23 cellular contexts compared by ENCODE assay signal in genomic region chr16:76222087-76222486, GRCh38. TPM values are rescaled to one million over a fixed set of nuclear protein-coding genes. Genes with fewer than 3 reads are reported as not detected.
"Had no signal": no experiment of that assay in that cellular context is flagged by ENCODE, and none has a peak within 500 bp of the region (broad histone marks: within the 10 kb centered on the region; RNA-seq: fewer than 3 reads in every experiment).

No MANE protein-coding gene starts in this region.

- H3K27ac Mint-ChIP-seq: activated CD4-positive, alpha-beta T cell treated with anti-CD3 and anti-CD28 coated beads, Interleukin-2, amount 10 ng/mL, durations not matched to agents 7 days and 5 days; activated CD8-positive, alpha-beta T cell treated with anti-CD3 and anti-CD28 coated beads, Interleukin-2, amount 10 ng/mL, durations not matched to agents 7 days and 5 days; activated naive CD4-positive, alpha-beta T cell treated with anti-CD3 and anti-CD28 coated beads for 36 hours; activated naive CD8-positive, alpha-beta T cell treated with anti-CD3 and anti-CD28 coated beads, Interleukin-2, amount 50 U/mL, for 24 hours; natural killer cell; stimulated activated memory B cell treated with anti-CD40 and anti-IgM and Interleukin-4, amounts not matched to agents 10 μg/mL and 1 μg/mL and 100 μg/mL, for 72 hours; type B pancreatic cell had no signal

- H3K4me3 ChIP-seq: colonic mucosa, gastrocnemius medialis, heart left ventricle, sigmoid colon, testis had no signal

- H3K9me3 ChIP-seq: colonic mucosa, gastrocnemius medialis, heart left ventricle, neutrophil, sigmoid colon, testis had no signal

- ATAC-seq: activated CD8-positive, alpha-beta T cell treated with anti-CD3 and anti-CD28 coated beads, Interleukin-2, amount 10 ng/mL, durations not matched to agents 7 days and 5 days; activated naive CD8-positive, alpha-beta T cell treated with anti-CD3 and anti-CD28 coated beads, Interleukin-2, amount 50 U/mL, for 24 hours; activated T-cell treated with anti-CD3 and anti-CD28 coated beads, Interleukin-2, amount 50 U/mL, for 4 hours; gastrocnemius medialis; heart left ventricle; left ventricle myocardium superior; natural killer cell; stimulated activated memory B cell treated with anti-CD40 and anti-IgM and Interleukin-4, amounts not matched to agents 10 μg/mL and 1 μg/mL and 100 μg/mL, for 72 hours had no signal

- H3K9me3 Mint-ChIP-seq: activated CD4-positive, alpha-beta T cell treated with anti-CD3 and anti-CD28 coated beads, Interleukin-2, amount 10 ng/mL, durations not matched to agents 7 days and 5 days; activated naive CD4-positive, alpha-beta T cell treated with anti-CD3 and anti-CD28 coated beads for 36 hours; activated naive CD8-positive, alpha-beta T cell treated with anti-CD3 and anti-CD28 coated beads, Interleukin-2, amount 50 U/mL, for 24 hours; central memory CD8-positive, alpha-beta T cell; type B pancreatic cell had no signal

- H3K79me2 ChIP-seq: parathyroid adenoma had no signal

- DNase-seq: activated CD4-positive, alpha-beta T cell treated with anti-CD3 and anti-CD28 coated beads, Interleukin-2, amount 10 ng/mL, durations not matched to agents 7 days and 5 days; activated CD8-positive, alpha-beta T cell treated with anti-CD3 and anti-CD28 coated beads, Interleukin-2, amount 10 ng/mL, durations not matched to agents 7 days and 5 days; activated naive CD4-positive, alpha-beta T cell treated with anti-CD3 and anti-CD28 coated beads for 36 hours; activated naive CD8-positive, alpha-beta T cell treated with anti-CD3 and anti-CD28 coated beads, Interleukin-2, amount 50 U/mL, for 24 hours; activated T-cell treated with anti-CD3 and anti-CD28 coated beads, Interleukin-2, amount 50 U/mL, for 4 hours; aorta; brain microvascular endothelial cell; colonic mucosa; gastrocnemius medialis; heart left ventricle; left ventricle myocardium superior; natural killer cell; sigmoid colon; stimulated activated CD4-positive, alpha-beta T cell treated with anti-CD3 and anti-CD28 coated beads, Interleukin-4, amount 100 ng/mL, for 4 hours; testis had no signal

- H3K9ac ChIP-seq: parathyroid adenoma had no signal

- H3K27ac ChIP-seq: brain microvascular endothelial cell, colonic mucosa, gastrocnemius medialis, heart left ventricle, neutrophil, parathyroid adenoma, sigmoid colon, testis had no signal

- H3K36me3 ChIP-seq: brain microvascular endothelial cell, colonic mucosa, gastrocnemius medialis, heart left ventricle, neutrophil, sigmoid colon had no signal

- H3K27me3 Mint-ChIP-seq: activated CD4-positive, alpha-beta T cell treated with anti-CD3 and anti-CD28 coated beads, Interleukin-2, amount 10 ng/mL, durations not matched to agents 7 days and 5 days; activated naive CD8-positive, alpha-beta T cell treated with anti-CD3 and anti-CD28 coated beads, Interleukin-2, amount 50 U/mL, for 24 hours; central memory CD8-positive, alpha-beta T cell; stimulated activated memory B cell treated with anti-CD40 and anti-IgM and Interleukin-4, amounts not matched to agents 10 μg/mL and 1 μg/mL and 100 μg/mL, for 72 hours; type B pancreatic cell had no signal

- H3K4me3 Mint-ChIP-seq: activated CD4-positive, alpha-beta T cell treated with anti-CD3 and anti-CD28 coated beads, Interleukin-2, amount 10 ng/mL, durations not matched to agents 7 days and 5 days; activated CD8-positive, alpha-beta T cell treated with anti-CD3 and anti-CD28 coated beads, Interleukin-2, amount 10 ng/mL, durations not matched to agents 7 days and 5 days; activated naive CD4-positive, alpha-beta T cell treated with anti-CD3 and anti-CD28 coated beads for 36 hours; activated naive CD8-positive, alpha-beta T cell treated with anti-CD3 and anti-CD28 coated beads, Interleukin-2, amount 50 U/mL, for 24 hours; activated T-cell treated with anti-CD3 and anti-CD28 coated beads, Interleukin-2, amount 50 U/mL, for 4 hours; central memory CD8-positive, alpha-beta T cell; natural killer cell; stimulated activated memory B cell treated with anti-CD40 and anti-IgM and Interleukin-4, amounts not matched to agents 10 μg/mL and 1 μg/mL and 100 μg/mL, for 72 hours; type B pancreatic cell had no signal

- H3K4me1 Mint-ChIP-seq: activated CD4-positive, alpha-beta T cell treated with anti-CD3 and anti-CD28 coated beads, Interleukin-2, amount 10 ng/mL, durations not matched to agents 7 days and 5 days; activated naive CD8-positive, alpha-beta T cell treated with anti-CD3 and anti-CD28 coated beads, Interleukin-2, amount 50 U/mL, for 24 hours; central memory CD8-positive, alpha-beta T cell; natural killer cell; stimulated activated memory B cell treated with anti-CD40 and anti-IgM and Interleukin-4, amounts not matched to agents 10 μg/mL and 1 μg/mL and 100 μg/mL, for 72 hours had no signal

- H3K36me3 Mint-ChIP-seq: natural killer cell; stimulated activated memory B cell treated with anti-CD40 and anti-IgM and Interleukin-4, amounts not matched to agents 10 μg/mL and 1 μg/mL and 100 μg/mL, for 72 hours; type B pancreatic cell had no signal

- H3K4me1 ChIP-seq: colonic mucosa, gastrocnemius medialis, heart left ventricle, parathyroid adenoma, sigmoid colon, testis had no signal

- H3K27me3 ChIP-seq: brain microvascular endothelial cell, colonic mucosa, gastrocnemius medialis, neutrophil, sigmoid colon, testis had no signal

RNA-seq across cellular contexts. Expression of gene CNTNAP4, which starts 55.1 kb away (rescaled TPM):
- total RNA-seq: activated CD4-positive, alpha-beta T cell treated with anti-CD3 and anti-CD28 coated beads, Interleukin-2, amount 10 ng/mL, durations not matched to agents 7 days and 5 days; activated CD8-positive, alpha-beta T cell treated with anti-CD3 and anti-CD28 coated beads, Interleukin-2, amount 10 ng/mL, durations not matched to agents 7 days and 5 days; activated naive CD4-positive, alpha-beta T cell treated with anti-CD3 and anti-CD28 coated beads for 36 hours; activated T-cell treated with anti-CD3 and anti-CD28 coated beads, Interleukin-2, amount 50 U/mL, for 4 hours; aorta; colonic mucosa; epithelial cell of proximal tubule; fibroblast of lung; heart left ventricle; kidney epithelial cell; left ventricle myocardium superior; natural killer cell had no signal
- polyA plus RNA-seq: aorta, fibroblast of lung, heart left ventricle had no signal
